ENCODE assay signal across 10 cellular contexts in genomic region chr11:100849009-100849913, GRCh38.
DNase-seq lines count a peak whose midpoint lies in the region; ATAC-seq, FAIRE-seq and TF ChIP-seq lines count a peak whose summit lies in the region.
"Had no signal": no experiment of that assay in that cellular context is flagged by ENCODE, and none has a peak within 500 bp of the region (broad histone marks: within the 10 kb centered on the region; RNA-seq: fewer than 3 reads in every experiment).

No MANE protein-coding gene starts in this region.

- TF ChIP-seq EP300 in HepG2 (IDR thresholded peaks at IDR 0.05; ENCODE audit: low read depth in 2 of 2, low read length in 2 of 2) (no peak), HepG2 (CRISPR knock-in tag; IDR thresholded peaks at IDR 0.05; ENCODE audit: borderline replicate concordance) (no peak), sigmoid colon (IDR thresholded peaks at IDR 0.05) (no peak)

- no TSS peak for BruUV-seq in HepG2 (replicated peaks; lab: Mats Ljungman, UMichigan)

- TF ChIP-seq CTCF in cardiac fibroblast (IDR thresholded peaks at IDR 0.05; ENCODE audit: low read depth, low read length): no peak
- TF ChIP-seq CTCF in HepG2 (CRISPR knock-in tag; IDR thresholded peaks at IDR 0.05): no peak
- no peak for TF ChIP-seq CTCF in type B pancreatic cell (conservative IDR thresholded peaks at IDR 0.05)
- TF ChIP-seq CTCF in sigmoid colon (IDR thresholded peaks at IDR 0.05): no peak

- H3K4me1 ChIP-seq in GM23248 (ENCODE audit: insufficient read depth) (peaks cover 16% of the 10 kb centered on the region), HepG2 (ENCODE audit: insufficient read depth, low read length) (peaks cover 8% of the 10 kb centered on the region), sigmoid colon (peaks cover 0 to 15% (median 8%) of the 10 kb centered on the region in 4 donors)
- H3K4me1 ChIP-seq: Peyer's patch had no signal

- H3K36me3 ChIP-seq in GM23248 (ENCODE audit: low read depth) (no peaks in the 10 kb centered on the region), HepG2 (replicated peaks in 1 of 2; ENCODE audit: control insufficient read depth in 1 of 2, insufficient read depth in 2 of 2, low read length in 2 of 2) (no peaks in the 10 kb centered on the region), sigmoid colon (no peaks in the 10 kb centered on the region)
- H3K36me3 ChIP-seq: Peyer's patch had no signal

- TF ChIP-seq POLR2A in HepG2 (IDR thresholded peaks at IDR 0.05; ENCODE audit: insufficient read depth in 1 of 2, low read depth in 2 of 2, low read length in 2 of 2): no peak
- no peak for TF ChIP-seq POLR2A in GM12891 (IDR thresholded peaks at IDR 0.05; ENCODE audit: low read depth, low read length)
- TF ChIP-seq POLR2A in sigmoid colon (IDR thresholded peaks at IDR 0.05): no peak

- peaks cover 17% of the 10 kb centered on the region; the same call in 1 of the 2 replicates for H3F3A ChIP-seq in GM23248 (ENCODE audit: insufficient read depth)

- WGBS in GM23248 (ENCODE audit: low coverage in 1 of 2, low lambda C conversion rate in 2 of 2, missing lambda C conversion rate in 2 of 2), 2 experiments: 3 to 7% methylated on average over 4 of the region's 4 CpGs
- WGBS in HepG2 (ENCODE audit: low lambda C conversion rate): 39% methylated on average over 4 of the region's 4 CpGs
- 17 to 42% methylated on average over 4 of the region's 4 CpGs for WGBS in sigmoid colon, 2 donors

- peak overlapping the region; percentile 12; the same call in 1 of the 2 replicates for H3K4me3 ChIP-seq in GM23248
- H3K4me3 ChIP-seq in cardiac fibroblast (replicated peaks in 1 of 2; ENCODE audit: low read depth in 2 of 2, low read length in 2 of 2): no peak overlapping the region
- H3K4me3 ChIP-seq in HepG2 (replicated peaks in 1 of 3; ENCODE audit: insufficient read depth in 1 of 3, low read depth in 2 of 3, low read length in 3 of 3): no peak overlapping the region
- no peak overlapping the region for H3K4me3 ChIP-seq in sigmoid colon
- H3K4me3 ChIP-seq: Peyer's patch had no signal

- H3K27ac ChIP-seq in GM23248 (peak overlapping the region; percentile 36), HepG2 (ENCODE audit: extremely low read length, insufficient read depth, low read length) (no peak overlapping the region), sigmoid colon (peak overlapping the region in 2 of 4 donors; percentile 30 to 33)
- H3K27ac ChIP-seq: Peyer's patch had no signal

- H3K4me2 ChIP-seq in GM23248 (ENCODE audit: unreplicated experiment) (peak overlapping the region; percentile 60), HepG2 (ENCODE audit: low read depth, low read length) (0 out of 2 replicates have a peak overlapping the region, but pooled peaks have one; percentile 3)

- peaks cover 7% of the 10 kb centered on the region for H3K36me3 Mint-ChIP-seq in type B pancreatic cell

- intact Hi-C loops in HepG2 (cut with micrococcal nuclease; ENCODE audit: unreplicated experiment) (no loop called here), sigmoid colon (cut with DNase I) (no loop called here)

- H3K27me3 ChIP-seq in GM23248 (replicated peaks; ENCODE audit: insufficient read depth): no peaks in the 10 kb centered on the region
- no peaks in the 10 kb centered on the region for H3K27me3 ChIP-seq in HepG2 (ENCODE audit: control insufficient read depth in 1 of 2, insufficient read depth in 2 of 2, low read length in 2 of 2)
- no peaks in the 10 kb centered on the region for H3K27me3 ChIP-seq in sigmoid colon
- H3K27me3 ChIP-seq: Peyer's patch had no signal

- TF ChIP-seq RAD21 in HepG2 (CRISPR knock-in tag; IDR thresholded peaks at IDR 0.05): no peak

- 0 out of 3 replicates have a peak, but pooled peaks have one; percentile 26 for ATAC-seq in HepG2

- DNase-seq in GM23248 (peak; percentile 87), cardiac fibroblast (ENCODE audit: low read depth in 2 of 2) (peak; percentile 78 to 82), HepG2 (ENCODE audit: low spot score) (no peak), type B pancreatic cell (ENCODE audit: extremely low spot score, unreplicated experiment) (no peak), GM12891 (ENCODE audit: insufficient read length, low spot score) (no peak), sigmoid colon (no peak), C1 segment of cervical spinal cord (lab: John Stamatoyannopoulos, UW) (no peak)
- DNase-seq: activated gamma-delta T cell, NCI-H2029, Peyer's patch had no signal

- POLR2A ChIA-PET in HepG2 (lab: Yijun Ruan, JAX): no interaction called here

- peak overlapping the region; percentile 32 for H3K4me3 Mint-ChIP-seq in type B pancreatic cell

- peaks cover 9% of the 10 kb centered on the region for H3K9me3 Mint-ChIP-seq in type B pancreatic cell

- FAIRE-seq in HepG2 (lab: Jason Lieb, UNC): no peak
- FAIRE-seq in GM12891 (lab: Jason Lieb, UNC): no peak

- H3K9me3 ChIP-seq in GM23248 (ENCODE audit: low read depth): no peaks in the 10 kb centered on the region
- H3K9me3 ChIP-seq in HepG2 (ENCODE audit: low read length): no peaks in the 10 kb centered on the region
- H3K9me3 ChIP-seq in sigmoid colon: no peaks in the 10 kb centered on the region
- H3K9me3 ChIP-seq: Peyer's patch had no signal

- no peak overlapping the region for H2AFZ ChIP-seq in GM23248
- no peak overlapping the region for H2AFZ ChIP-seq in HepG2 (ENCODE audit: low read length)

- H3K27ac Mint-ChIP-seq in type B pancreatic cell: peak overlapping the region; percentile 30

- CTCF ChIA-PET in HepG2 (lab: Yijun Ruan, JAX; ENCODE audit: low intra/inter-chr PET ratio, low total read pairs): no interaction called here

- H3K9me2 ChIP-seq in GM23248 (ENCODE audit: insufficient read depth): no peaks in the 10 kb centered on the region

- H4K20me1 ChIP-seq in GM23248 (ENCODE audit: insufficient read depth) (no peaks in the 10 kb centered on the region), HepG2 (ENCODE audit: insufficient read depth, low read length) (no peaks in the 10 kb centered on the region)

- peaks cover 20% of the 10 kb centered on the region for H3K4me1 Mint-ChIP-seq in type B pancreatic cell (ENCODE audit: unreplicated experiment)

- no peaks in the 10 kb centered on the region for H3K79me2 ChIP-seq in GM23248 (ENCODE audit: insufficient read depth)
- H3K79me2 ChIP-seq in HepG2 (ENCODE audit: insufficient read depth, low read length): no peaks in the 10 kb centered on the region

- H3K9ac ChIP-seq in GM23248: no peak overlapping the region; the same call in 1 of the 2 replicates
- H3K9ac ChIP-seq in HepG2 (ENCODE audit: insufficient read depth, low read depth, low read length): no peak overlapping the region

- in situ Hi-C loops in GM23248 (cut with MboI): no loop called here
- in situ Hi-C loops in HepG2 (cut with HindIII; ENCODE audit: extremely low pct_ligation_motif_present, low pct_unique_long_range_greater_than_20kb): no loop called here

- H3K27me3 Mint-ChIP-seq in type B pancreatic cell: peaks cover 13% of the 10 kb centered on the region

TF ChIP-seq in HepG2, 621 proteins besides CTCF, POLR2A, EP300 and RAD21 (continues in another document):
- no peak for TF ChIP-seq ZNF558 (CRISPR knock-in tag; IDR thresholded peaks at IDR 0.05; ENCODE audit: borderline replicate concordance)
- TF ChIP-seq THAP11 (CRISPR knock-in tag; IDR thresholded peaks at IDR 0.05): no peak
- TF ChIP-seq, protein P1, sequence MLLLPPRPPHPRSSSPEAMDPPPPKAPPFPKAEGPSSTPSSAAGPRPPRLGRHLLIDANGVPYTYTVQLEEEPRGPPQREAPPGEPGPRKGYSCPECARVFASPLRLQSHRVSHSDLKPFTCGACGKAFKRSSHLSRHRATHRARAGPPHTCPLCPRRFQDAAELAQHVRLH (CRISPR knock-in tag; IDR thresholded peaks at IDR 0.05; ENCODE audit: borderline replicate concordance, low read depth): no peak
- TF ChIP-seq ZNF652 (CRISPR knock-in tag; IDR thresholded peaks at IDR 0.05; ENCODE audit: borderline replicate concordance, low read depth): no peak
- TF ChIP-seq RBAK (CRISPR knock-in tag; IDR thresholded peaks at IDR 0.05): no peak
- no peak for TF ChIP-seq ZFP36L1 (CRISPR knock-in tag; IDR thresholded peaks at IDR 0.05)
- TF ChIP-seq, protein P2, sequence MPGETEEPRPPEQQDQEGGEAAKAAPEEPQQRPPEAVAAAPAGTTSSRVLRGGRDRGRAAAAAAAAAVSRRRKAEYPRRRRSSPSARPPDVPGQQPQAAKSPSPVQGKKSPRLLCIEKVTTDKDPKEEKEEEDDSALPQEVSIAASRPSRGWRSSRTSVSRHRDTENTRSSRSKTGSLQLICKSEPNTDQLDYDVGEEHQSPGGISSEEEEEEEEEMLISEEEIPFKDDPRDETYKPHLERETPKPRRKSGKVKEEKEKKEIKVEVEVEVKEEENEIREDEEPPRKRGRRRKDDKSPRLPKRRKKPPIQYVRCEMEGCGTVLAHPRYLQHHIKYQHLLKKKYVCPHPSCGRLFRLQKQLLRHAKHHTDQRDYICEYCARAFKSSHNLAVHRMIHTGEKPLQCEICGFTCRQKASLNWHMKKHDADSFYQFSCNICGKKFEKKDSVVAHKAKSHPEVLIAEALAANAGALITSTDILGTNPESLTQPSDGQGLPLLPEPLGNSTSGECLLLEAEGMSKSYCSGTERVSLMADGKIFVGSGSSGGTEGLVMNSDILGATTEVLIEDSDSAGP (CRISPR knock-in tag; IDR thresholded peaks at IDR 0.05; ENCODE audit: borderline replicate concordance): no peak

TF ChIP-seq in GM12891, 5 proteins besides CTCF, POLR2A, EP300 and RAD21:
- no peak for TF ChIP-seq SPI1 (IDR thresholded peaks at IDR 0.05; ENCODE audit: low read depth, low read length)
- TF ChIP-seq TAF1 (IDR thresholded peaks at IDR 0.05; ENCODE audit: low read depth, low read length): no peak
- TF ChIP-seq POLR2AphosphoS5 (IDR thresholded peaks at IDR 0.05; ENCODE audit: low read depth, low read length): no peak
- no peak for TF ChIP-seq POU2F2 (IDR thresholded peaks at IDR 0.05; ENCODE audit: low read depth, low read length)
- no peak for TF ChIP-seq PAX5 (IDR thresholded peaks at IDR 0.05; ENCODE audit: insufficient read depth, low read length, severe bottlenecking)
TF ChIP-seq in GM12891: peak in this region for 0.

Comparison
In these comparisons a context has a peak if more than half of its experiments do, and no peak if none do; other contexts are left out.
1. DNase-seq: peak in GM23248 (single experiment) and cardiac fibroblast (2 of 2); none in HepG2 (single experiment), type B pancreatic cell (single experiment), GM12891 (single experiment), sigmoid colon (single experiment) and C1 segment of cervical spinal cord (0 of 14).